13 cellular contexts compared by ENCODE assay signal in genomic region chr2:121388371-121388770, GRCh38.
"Had no signal": no experiment of that assay in that cellular context is flagged by ENCODE, and none has a peak within 500 bp of the region (broad histone marks: within the 10 kb centered on the region; RNA-seq: fewer than 3 reads in every experiment).

No MANE protein-coding gene starts in this region.

- H3K4me1 ChIP-seq: breast epithelium, esophagus muscularis mucosa, left lung had no signal

- H3K9me3 ChIP-seq: adrenal gland, breast epithelium, esophagus muscularis mucosa, left lung had no signal

- H3K4me1 Mint-ChIP-seq: activated naive CD4-positive, alpha-beta T cell treated with anti-CD3 and anti-CD28 coated beads, Interleukin-2, amount 10 ng/mL, durations not matched to agents 7 days and 5 days; memory B cell; T-cell had no signal

- H3K4me3 ChIP-seq: adrenal gland, breast epithelium, esophagus muscularis mucosa, left lung had no signal

- H3K9me3 Mint-ChIP-seq: activated naive CD4-positive, alpha-beta T cell treated with anti-CD3 and anti-CD28 coated beads, Interleukin-2, amount 10 ng/mL, durations not matched to agents 7 days and 5 days; memory B cell; T-cell had no signal

- H3K4me3 Mint-ChIP-seq: activated naive CD4-positive, alpha-beta T cell treated with anti-CD3 and anti-CD28 coated beads, Interleukin-2, amount 10 ng/mL, durations not matched to agents 7 days and 5 days; memory B cell; T-cell had no signal

- H3K27me3 Mint-ChIP-seq: activated naive CD4-positive, alpha-beta T cell treated with anti-CD3 and anti-CD28 coated beads, Interleukin-2, amount 10 ng/mL, durations not matched to agents 7 days and 5 days; memory B cell; T-cell had no signal

- H3K27me3 ChIP-seq: adrenal gland, breast epithelium, esophagus muscularis mucosa, left lung had no signal

- H3K27ac ChIP-seq: breast epithelium, esophagus muscularis mucosa, left lung, VCaP had no signal

- H3K27ac Mint-ChIP-seq: activated naive CD4-positive, alpha-beta T cell treated with anti-CD3 and anti-CD28 coated beads, Interleukin-2, amount 10 ng/mL, durations not matched to agents 7 days and 5 days; memory B cell; T-cell had no signal

- DNase-seq: activated CD4-positive, alpha-beta T cell treated with anti-CD3 and anti-CD28 coated beads for 4 hours; activated naive CD4-positive, alpha-beta T cell treated with anti-CD3 and anti-CD28 coated beads, Interleukin-2, amount 10 ng/mL, durations not matched to agents 7 days and 5 days; adrenal gland; glutamatergic neuron; left lung; stimulated activated CD4-positive, alpha-beta T cell treated with anti-CD3 and anti-CD28 coated beads, Interleukin-2, amount 100 ng/mL, for 48 hours; stimulated activated naive CD4-positive, alpha-beta T cell treated with Interleukin-2 at 50 U/mL for 16 hours; T-cell; trophoblast cell had no signal

- ATAC-seq: left lung, T-cell had no signal
